Comparison of ENCODE assay signal across 1 cellular context in genomic region chr15:39936681-39937080, GRCh38.
TF ChIP-seq lines count a peak whose summit lies in the region.

No MANE protein-coding gene starts in this region.

TF ChIP-seq in HepG2, 621 proteins besides CTCF, POLR2A, EP300 and RAD21:
- no peak for TF ChIP-seq ZNF317 (CRISPR knock-in tag; IDR thresholded peaks at IDR 0.05)
- TF ChIP-seq TBL1XR1 (IDR thresholded peaks at IDR 0.05; ENCODE audit: borderline replicate concordance, low read length, partially characterized antibody): no peak
- TF ChIP-seq HDAC1 (CRISPR knock-in tag; IDR thresholded peaks at IDR 0.05): no peak
- no peak for TF ChIP-seq POLR2AphosphoS2 (IDR thresholded peaks at IDR 0.05; ENCODE audit: low read depth, low read length)
- no peak for TF ChIP-seq CREBL2 (CRISPR knock-in tag; IDR thresholded peaks at IDR 0.05; ENCODE audit: borderline replicate concordance)
TF ChIP-seq in HepG2: peak in this region for 0.
